In the genomic region with DNA sequence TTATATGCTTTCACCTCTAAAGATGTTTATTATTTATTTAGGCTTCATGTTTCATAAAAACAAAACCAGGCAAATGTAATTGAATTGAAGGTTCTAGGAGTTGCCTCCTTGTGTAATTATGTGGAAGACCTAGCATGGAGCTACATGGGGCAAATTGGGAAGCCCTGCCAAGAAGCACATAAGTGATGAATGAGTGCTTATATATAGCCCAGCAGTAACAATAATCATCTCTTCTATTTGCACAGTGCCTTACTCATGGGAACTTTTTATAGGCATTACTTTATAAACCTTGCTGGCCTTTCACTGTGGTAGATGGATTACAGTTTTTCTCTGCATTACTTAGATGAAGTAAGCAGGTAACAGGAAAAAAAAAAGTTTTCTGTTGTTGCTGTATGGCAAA, we compare ENCODE assay signal across 24 cellular contexts. TPM values are rescaled to one million over a fixed set of nuclear protein-coding genes. Genes with fewer than 3 reads are reported as not detected.
DNase-seq lines count a peak whose midpoint lies in the region; ATAC-seq and TF ChIP-seq lines count a peak whose summit lies in the region.
"Had no signal": no experiment of that assay in that cellular context is flagged by ENCODE, and none has a peak within 500 bp of the region (broad histone marks: within the 10 kb centered on the region; RNA-seq: fewer than 3 reads in every experiment).

No MANE protein-coding gene starts in this region.

- H3K9me2 ChIP-seq in SK-N-SH: no peaks in the 10 kb centered on the region

- no peak overlapping the region; the same call in 1 of the 2 replicates for H3K9ac ChIP-seq in SK-N-SH

- TF ChIP-seq EP300 in SK-N-SH (IDR thresholded peaks at IDR 0.05; ENCODE audit: borderline replicate concordance in 1 of 2, low read depth in 1 of 2, low read length in 1 of 2) (no peak), transverse colon (IDR thresholded peaks at IDR 0.05; ENCODE audit: low read depth) (no peak)

- peaks cover 0 to 23% (median 7%) of the 10 kb centered on the region in 11 donors for H3K9me3 Mint-ChIP-seq in naive thymus-derived CD4-positive, alpha-beta T cell

- no peaks in the 10 kb centered on the region for H3K79me2 ChIP-seq in SK-N-SH (ENCODE audit: insufficient read depth)

- DNase-seq in SK-N-SH: no peak
- DNase-seq in astrocyte of the cerebellum (ENCODE audit: low read depth): peak; percentile 50
- peak in 1 of 3 donors; percentile 67 for DNase-seq in mucosa of descending colon
- peak; percentile 53 for DNase-seq in transverse colon
- DNase-seq in pons (ENCODE audit: low spot score): no peak
- no peak for DNase-seq in DMS53 treated with DMSO at 0.1 percent for 48 hours (lab: John Stamatoyannopoulos, UW; ENCODE audit: unreplicated experiment)
- DNase-seq in naive thymus-derived CD4-positive, alpha-beta T cell: no peak
- DNase-seq: activated CD4-positive, alpha-beta T cell treated with anti-CD3 and anti-CD28 coated beads, Interleukin-2, amount 50 U/mL, for 48 hours; activated T-cell treated with anti-CD3 and anti-CD28 coated beads, Interleukin-2, amount 50 U/mL, for 72 hours; caudate nucleus; DMS153; endodermal cell; foreskin fibroblast; lower lobe of right lung; NCI-H1694; NCI-H526; Peyer's patch; stimulated activated CD4-positive, alpha-beta T cell treated with anti-CD3 and anti-CD28 coated beads, Interleukin-4, amount 100 ng/mL, for 24 hours; SW 1271 had no signal

- ATAC-seq in SK-N-SH treated with all-trans-retinoic acid at 6 μM for 48 hours (no peak), mucosa of descending colon (peak; percentile 97)
- no peak for ATAC-seq in naive thymus-derived CD4-positive, alpha-beta T cell
- ATAC-seq: activated T-cell treated with anti-CD3 and anti-CD28 coated beads, Interleukin-2, amount 50 U/mL, for 72 hours; lower lobe of right lung had no signal

- H3K27ac ChIP-seq in SK-N-SH (ENCODE audit: low read depth in 2 of 2, low read length in 1 of 2) (peak overlapping the region; percentile 82 to 92; a peak in 3 of 4 replicates), transverse colon (peak overlapping the region; percentile 69 to 82 (median 77))
- H3K27ac ChIP-seq in naive thymus-derived CD4-positive, alpha-beta T cell (ENCODE audit: low read depth, low read length): no peak overlapping the region
- H3K27ac ChIP-seq: C4-2B, lower lobe of right lung had no signal

- CTCF ChIA-PET in SK-N-SH (lab: Yijun Ruan, JAX): interaction anchor here (1.4 kb wide), 1 partner anchor 156 kb away, joined by 3 read pairs; no protein-coding TSS in a partner anchor
- CTCF ChIA-PET in naive thymus-derived CD4-positive, alpha-beta T cell (lab: Charles Lee): no interaction called here

- H4K20me1 ChIP-seq in SK-N-SH (ENCODE audit: insufficient read depth): no peaks in the 10 kb centered on the region

- H3K4me3 ChIP-seq in SK-N-SH (ENCODE audit: low read depth in 2 of 2, low read length in 1 of 2): no peak overlapping the region
- H3K4me3 ChIP-seq in astrocyte of the cerebellum (ENCODE audit: low read depth, low read length): no peak overlapping the region
- H3K4me3 ChIP-seq in mucosa of descending colon: no peak overlapping the region
- no peak overlapping the region for H3K4me3 ChIP-seq in transverse colon
- no peak overlapping the region for H3K4me3 ChIP-seq in naive thymus-derived CD4-positive, alpha-beta T cell (ENCODE audit: low read length)
- H3K4me3 ChIP-seq: HAP-1, lower lobe of right lung, Peyer's patch had no signal

- in situ Hi-C loops in astrocyte of the cerebellum (cut with HindIII; ENCODE audit: low sequenced_read_pairs) (no loop called here), transverse colon (cut with MboI; ENCODE audit: low pct_ligation_motif_present in 1 of 4, low pct_unique_long_range_greater_than_20kb in 1 of 4, low sequenced_read_pairs in 3 of 4) (no loop called here)

- peaks cover 0 to 5% (median 0%) of the 10 kb centered on the region in 5 donors for H3K27me3 Mint-ChIP-seq in naive thymus-derived CD4-positive, alpha-beta T cell
- H3K27me3 Mint-ChIP-seq: activated naive CD8-positive, alpha-beta T cell had no signal

- H3K4me1 ChIP-seq in SK-N-SH (ENCODE audit: control insufficient read depth in 1 of 2, insufficient read depth in 2 of 2, low read depth in 1 of 2, low read length in 1 of 2) (peaks cover 0 to 31% of the 10 kb centered on the region in 2 experiments), mucosa of descending colon (ENCODE audit: low read depth) (peaks cover 24% of the 10 kb centered on the region), transverse colon (peaks cover 28 to 57% (median 47%) of the 10 kb centered on the region in 4 donors)
- H3K4me1 ChIP-seq in naive thymus-derived CD4-positive, alpha-beta T cell (ENCODE audit: control insufficient read depth in 2 of 2, insufficient read depth in 2 of 2, low read length in 2 of 2): no peaks in the 10 kb centered on the region
- H3K4me1 ChIP-seq: HAP-1 had no signal

- no peak overlapping the region for H3K4me3 Mint-ChIP-seq in naive thymus-derived CD4-positive, alpha-beta T cell
- H3K4me3 Mint-ChIP-seq: activated naive CD8-positive, alpha-beta T cell; activated T-cell treated with anti-CD3 and anti-CD28 coated beads, Interleukin-2, amount 50 U/mL, for 72 hours; endodermal cell had no signal

- 0 out of 2 replicates have a peak overlapping the region, but pooled peaks have one; percentile 40 for H3K4me2 ChIP-seq in SK-N-SH

- intact Hi-C loops in mucosa of descending colon (cut with DNase I, micrococcal nuclease) (no loop called here), transverse colon (cut with DNase I; ENCODE audit: low total_unique reads) (no loop called here)
- intact Hi-C loops in naive thymus-derived CD4-positive, alpha-beta T cell (cut with micrococcal nuclease): no loop called here

- H2AFZ ChIP-seq in SK-N-SH (ENCODE audit: low read depth): no peak overlapping the region; the same call in 1 of the 2 replicates

- no peak overlapping the region for H3K27ac Mint-ChIP-seq in naive thymus-derived CD4-positive, alpha-beta T cell
- H3K27ac Mint-ChIP-seq: activated naive CD8-positive, alpha-beta T cell; activated T-cell treated with anti-CD3 and anti-CD28 coated beads, Interleukin-2, amount 50 U/mL, for 72 hours; endodermal cell had no signal

- H3K9me3 ChIP-seq in SK-N-SH (peaks cover 9% of the 10 kb centered on the region), mucosa of descending colon (no peaks in the 10 kb centered on the region), transverse colon (peaks cover 3 to 7% of the 10 kb centered on the region in 2 donors)
- no peaks in the 10 kb centered on the region for H3K9me3 ChIP-seq in naive thymus-derived CD4-positive, alpha-beta T cell (ENCODE audit: control insufficient read depth in 2 of 3, low read length in 3 of 3)
- H3K9me3 ChIP-seq: Peyer's patch had no signal

- H3K4me1 Mint-ChIP-seq in naive thymus-derived CD4-positive, alpha-beta T cell: no peaks in the 10 kb centered on the region

- no peak for TF ChIP-seq RAD21 in SK-N-SH (IDR thresholded peaks at IDR 0.05; ENCODE audit: low read length)

- peaks cover 0 to 8% (median 4%) of the 10 kb centered on the region in 5 donors for H3K36me3 Mint-ChIP-seq in naive thymus-derived CD4-positive, alpha-beta T cell
- H3K36me3 Mint-ChIP-seq: activated naive CD8-positive, alpha-beta T cell had no signal

- TF ChIP-seq CTCF in SK-N-SH (IDR thresholded peaks at IDR 0.05) (no peak), astrocyte of the cerebellum (IDR thresholded peaks at IDR 0.05; ENCODE audit: low read depth, low read length, missing control alignments) (no peak), mucosa of descending colon (IDR thresholded peaks at IDR 0.05) (no peak), transverse colon (IDR thresholded peaks at IDR 0.05) (no peak)

- POLR2A ChIA-PET in SK-N-SH (lab: Yijun Ruan, JAX): no interaction called here
- POLR2A ChIA-PET in naive thymus-derived CD4-positive, alpha-beta T cell (lab: Charles Lee): no interaction called here

- peaks cover 35% of the 10 kb centered on the region for H3F3A ChIP-seq in SK-N-SH (replicated peaks; ENCODE audit: insufficient read depth)

- no peak for TF ChIP-seq POLR2A in transverse colon (IDR thresholded peaks at IDR 0.05)

- H3K27me3 ChIP-seq in SK-N-SH (ENCODE audit: insufficient read depth) (no peaks in the 10 kb centered on the region), transverse colon (no peaks in the 10 kb centered on the region)
- no peaks in the 10 kb centered on the region for H3K27me3 ChIP-seq in naive thymus-derived CD4-positive, alpha-beta T cell (ENCODE audit: control insufficient read depth in 2 of 2, insufficient read depth in 2 of 2, low read length in 2 of 2)
- H3K27me3 ChIP-seq: Peyer's patch had no signal

- no peaks in the 10 kb centered on the region for H3K36me3 ChIP-seq in SK-N-SH (replicated peaks in 1 of 2; ENCODE audit: control insufficient read depth in 1 of 2, insufficient read depth in 2 of 2, low read length in 1 of 2)
- no peaks in the 10 kb centered on the region for H3K36me3 ChIP-seq in mucosa of descending colon (ENCODE audit: low read depth)
- H3K36me3 ChIP-seq in transverse colon: no peaks in the 10 kb centered on the region
- H3K36me3 ChIP-seq in naive thymus-derived CD4-positive, alpha-beta T cell (ENCODE audit: control insufficient read depth in 2 of 3, insufficient read depth in 3 of 3, low read length in 3 of 3): no peaks in the 10 kb centered on the region
- H3K36me3 ChIP-seq: HAP-1, lower lobe of right lung, Peyer's patch had no signal

TF ChIP-seq in SK-N-SH, 30 proteins besides CTCF, POLR2A, EP300 and RAD21 (continues in another document):
- no peak for TF ChIP-seq GABPA (IDR thresholded peaks at IDR 0.05; ENCODE audit: low read depth)
- no peak for TF ChIP-seq CHD2 (IDR thresholded peaks at IDR 0.05; ENCODE audit: low read length, partially characterized antibody)
- TF ChIP-seq NRF1 (IDR thresholded peaks at IDR 0.05; ENCODE audit: low read depth, low read length): no peak
- no peak for TF ChIP-seq EZH2phosphoT487 (IDR thresholded peaks at IDR 0.05; ENCODE audit: borderline replicate concordance, low read depth)
- no peak for TF ChIP-seq GATA2 (CRISPR knock-in tag; IDR thresholded peaks at IDR 0.05)

TF ChIP-seq in SK-N-SH treated with all-trans-retinoic acid at 6 μM for 48 hours, 23 proteins besides CTCF, POLR2A, EP300 and RAD21 (continues in another document):
- TF ChIP-seq GLIS3 (CRISPR knock-in tag; IDR thresholded peaks at IDR 0.05) (no peak), ZNF8 (CRISPR knock-in tag; IDR thresholded peaks at IDR 0.05) (no peak), TCF4 (CRISPR knock-in tag; IDR thresholded peaks at IDR 0.05; ENCODE audit: borderline replicate concordance) (no peak), PPARA (CRISPR knock-in tag; IDR thresholded peaks at IDR 0.05; ENCODE audit: borderline replicate concordance) (no peak), ESRRG (CRISPR knock-in tag; IDR thresholded peaks at IDR 0.05) (no peak), ISL1 (CRISPR knock-in tag; IDR thresholded peaks at IDR 0.05) (no peak), ARNTL (CRISPR knock-in tag; IDR thresholded peaks at IDR 0.05; ENCODE audit: borderline replicate concordance, low read depth) (no peak), ZC3H10 (CRISPR knock-in tag; IDR thresholded peaks at IDR 0.05) (no peak)

RNA-seq across cellular contexts. Expression of a gene that starts 40.0 kb away (rescaled TPM):
- 16.0 and 20.9 TPM in 2 replicates for polyA plus RNA-seq in SK-N-SH (2012; rRNA removed)
- 17.1 and 21.0 TPM in 2 replicates for polyA plus RNA-seq in SK-N-SH (2012; cell fraction: cytosol; rRNA removed)
- 20.0 and 27.5 TPM in 2 replicates for polyA plus RNA-seq in SK-N-SH (2012; cell fraction: nucleus; rRNA removed)
- total RNA-seq in mucosa of descending colon: 10 to 100 TPM; 44.8 to 83.3 (median 55.6) TPM
- 100 to 1,000 TPM in 3 of 4 donors, 10 to 100 TPM in 1; 93.9 to 191 (median 161) TPM for total RNA-seq in transverse colon
- total RNA-seq in naive thymus-derived CD4-positive, alpha-beta T cell: 1 to 10 TPM; 5.2 to 9.6 (median 7.1) TPM
- polyA plus RNA-seq in naive thymus-derived CD4-positive, alpha-beta T cell: 1 to 10 TPM; 3.8 to 9.8 TPM
- polyA plus RNA-seq: neural cell had no signal

Comparison
In these comparisons a context has a peak if more than half of its experiments do, and no peak if none do; other contexts are left out.
1. DNase-seq: peak in astrocyte of the cerebellum (single experiment) and transverse colon (single experiment); none in SK-N-SH (single experiment), pons (single experiment), DMS53 treated with DMSO at 0.1 percent for 48 hours (single experiment) and naive thymus-derived CD4-positive, alpha-beta T cell (0 of 9).
2. RNA of a gene that starts 40.0 kb away (total RNA-seq): 93.9 to 191 TPM in transverse colon and 44.8 to 83.3 TPM in mucosa of descending colon; 5.2 to 9.6 TPM in naive thymus-derived CD4-positive, alpha-beta T cell; every median in the first group is over 4 times any median in the second.